Comparison of ENCODE assay signal across 1 cellular context in the genomic region with DNA sequence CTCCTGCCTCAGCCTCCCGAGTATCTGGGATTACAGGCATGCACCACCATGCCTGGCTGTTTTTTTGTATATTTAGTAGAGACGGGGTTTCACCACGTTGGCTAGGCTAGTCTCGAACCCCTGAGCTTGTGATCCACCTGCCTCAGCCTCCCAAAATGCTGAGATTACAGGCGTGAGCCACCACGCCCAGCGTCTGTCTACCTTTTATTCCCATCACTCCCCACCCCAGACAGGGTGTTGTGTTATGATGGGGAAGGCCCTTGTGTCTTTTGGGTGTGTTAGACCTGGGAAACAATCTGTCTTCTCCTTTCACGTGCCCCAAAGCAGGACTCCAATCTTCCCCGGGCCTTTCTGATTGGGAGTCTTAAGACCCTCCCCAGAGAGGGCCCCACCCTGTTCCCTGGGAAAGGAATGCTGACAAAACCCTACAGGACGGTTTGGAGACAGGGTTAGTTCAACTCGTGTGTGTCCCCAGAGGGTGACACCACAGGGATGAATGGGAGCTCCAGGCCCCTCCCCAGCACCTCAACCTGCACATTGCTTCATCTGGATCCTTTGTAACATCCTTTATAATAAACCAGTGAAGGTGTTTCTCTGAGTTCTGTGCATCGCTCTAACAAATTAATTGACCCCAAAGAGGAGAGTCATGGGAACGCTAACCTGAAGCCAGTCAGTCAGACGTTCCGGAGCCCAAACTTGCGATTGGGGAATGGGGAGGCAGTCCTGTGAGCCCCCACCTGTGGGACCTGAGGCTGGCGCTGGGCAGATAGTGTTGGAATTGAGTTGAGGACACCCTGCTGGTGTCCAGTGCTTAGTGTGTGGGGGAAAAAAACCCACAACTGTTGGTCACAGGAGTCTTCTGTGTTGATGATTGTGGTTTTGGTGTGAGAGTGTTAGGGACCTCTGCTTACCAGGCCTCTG.
TF ChIP-seq lines count a peak whose summit lies in the region.

No MANE protein-coding gene starts in this region.

TF ChIP-seq in GM23338, 12 proteins besides CTCF, POLR2A, EP300 and RAD21 (continued from another document):
- TF ChIP-seq, protein P1, sequence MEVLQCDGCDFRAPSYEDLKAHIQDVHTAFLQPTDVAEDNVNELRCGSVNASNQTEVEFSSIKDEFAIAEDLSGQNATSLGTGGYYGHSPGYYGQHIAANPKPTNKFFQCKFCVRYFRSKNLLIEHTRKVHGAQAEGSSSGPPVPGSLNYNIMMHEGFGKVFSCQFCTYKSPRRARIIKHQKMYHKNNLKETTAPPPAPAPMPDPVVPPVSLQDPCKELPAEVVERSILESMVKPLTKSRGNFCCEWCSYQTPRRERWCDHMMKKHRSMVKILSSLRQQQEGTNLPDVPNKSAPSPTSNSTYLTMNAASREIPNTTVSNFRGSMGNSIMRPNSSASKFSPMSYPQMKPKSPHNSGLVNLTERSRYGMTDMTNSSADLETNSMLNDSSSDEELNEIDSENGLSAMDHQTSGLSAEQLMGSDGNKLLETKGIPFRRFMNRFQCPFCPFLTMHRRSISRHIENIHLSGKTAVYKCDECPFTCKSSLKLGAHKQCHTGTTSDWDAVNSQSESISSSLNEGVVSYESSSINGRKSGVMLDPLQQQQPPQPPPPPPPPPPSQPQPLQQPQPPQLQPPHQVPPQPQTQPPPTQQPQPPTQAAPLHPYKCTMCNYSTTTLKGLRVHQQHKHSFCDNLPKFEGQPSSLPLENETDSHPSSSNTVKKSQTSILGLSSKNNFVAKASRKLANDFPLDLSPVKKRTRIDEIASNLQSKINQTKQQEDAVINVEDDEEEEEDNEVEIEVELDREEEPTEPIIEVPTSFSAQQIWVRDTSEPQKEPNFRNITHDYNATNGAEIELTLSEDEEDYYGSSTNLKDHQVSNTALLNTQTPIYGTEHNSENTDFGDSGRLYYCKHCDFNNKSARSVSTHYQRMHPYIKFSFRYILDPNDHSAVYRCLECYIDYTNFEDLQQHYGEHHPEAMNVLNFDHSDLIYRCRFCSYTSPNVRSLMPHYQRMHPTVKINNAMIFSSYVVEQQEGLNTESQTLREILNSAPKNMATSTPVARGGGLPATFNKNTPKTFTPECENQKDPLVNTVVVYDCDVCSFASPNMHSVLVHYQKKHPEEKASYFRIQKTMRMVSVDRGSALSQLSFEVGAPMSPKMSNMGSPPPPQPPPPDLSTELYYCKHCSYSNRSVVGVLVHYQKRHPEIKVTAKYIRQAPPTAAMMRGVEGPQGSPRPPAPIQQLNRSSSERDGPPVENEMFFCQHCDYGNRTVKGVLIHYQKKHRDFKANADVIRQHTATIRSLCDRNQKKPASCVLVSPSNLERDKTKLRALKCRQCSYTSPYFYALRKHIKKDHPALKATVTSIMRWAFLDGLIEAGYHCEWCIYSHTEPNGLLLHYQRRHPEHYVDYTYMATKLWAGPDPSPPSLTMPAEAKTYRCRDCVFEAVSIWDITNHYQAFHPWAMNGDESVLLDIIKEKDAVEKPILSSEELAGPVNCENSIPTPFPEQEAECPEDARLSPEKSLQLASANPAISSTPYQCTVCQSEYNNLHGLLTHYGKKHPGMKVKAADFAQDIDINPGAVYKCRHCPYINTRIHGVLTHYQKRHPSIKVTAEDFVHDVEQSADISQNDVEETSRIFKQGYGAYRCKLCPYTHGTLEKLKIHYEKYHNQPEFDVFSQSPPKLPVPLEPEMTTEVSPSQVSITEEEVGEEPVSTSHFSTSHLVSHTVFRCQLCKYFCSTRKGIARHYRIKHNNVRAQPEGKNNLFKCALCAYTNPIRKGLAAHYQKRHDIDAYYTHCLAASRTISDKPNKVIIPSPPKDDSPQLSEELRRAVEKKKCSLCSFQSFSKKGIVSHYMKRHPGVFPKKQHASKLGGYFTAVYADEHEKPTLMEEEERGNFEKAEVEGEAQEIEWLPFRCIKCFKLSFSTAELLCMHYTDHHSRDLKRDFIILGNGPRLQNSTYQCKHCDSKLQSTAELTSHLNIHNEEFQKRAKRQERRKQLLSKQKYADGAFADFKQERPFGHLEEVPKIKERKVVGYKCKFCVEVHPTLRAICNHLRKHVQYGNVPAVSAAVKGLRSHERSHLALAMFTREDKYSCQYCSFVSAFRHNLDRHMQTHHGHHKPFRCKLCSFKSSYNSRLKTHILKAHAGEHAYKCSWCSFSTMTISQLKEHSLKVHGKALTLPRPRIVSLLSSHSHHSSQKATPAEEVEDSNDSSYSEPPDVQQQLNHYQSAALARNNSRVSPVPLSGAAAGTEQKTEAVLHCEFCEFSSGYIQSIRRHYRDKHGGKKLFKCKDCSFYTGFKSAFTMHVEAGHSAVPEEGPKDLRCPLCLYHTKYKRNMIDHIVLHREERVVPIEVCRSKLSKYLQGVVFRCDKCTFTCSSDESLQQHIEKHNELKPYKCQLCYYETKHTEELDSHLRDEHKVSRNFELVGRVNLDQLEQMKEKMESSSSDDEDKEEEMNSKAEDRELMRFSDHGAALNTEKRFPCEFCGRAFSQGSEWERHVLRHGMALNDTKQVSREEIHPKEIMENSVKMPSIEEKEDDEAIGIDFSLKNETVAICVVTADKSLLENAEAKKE (CRISPR knock-in tag; IDR thresholded peaks at IDR 0.05) = no peak
- TF ChIP-seq NANOG (IDR thresholded peaks at IDR 0.05; ENCODE audit: borderline replicate concordance) (no peak), POLR2AphosphoS5 (IDR thresholded peaks at IDR 0.05; ENCODE audit: low read depth) (no peak), STAT1 (IDR thresholded peaks at IDR 0.05; ENCODE audit: unreplicated experiment) (no peak)
